ENCODE assay signal across 11 cellular contexts in genomic region chr7:151313857-151314256, GRCh38. TPM values are rescaled to one million over a fixed set of nuclear protein-coding genes. Genes with fewer than 3 reads are reported as not detected.
DNase-seq lines count a peak whose midpoint lies in the region; ATAC-seq, FAIRE-seq and TF ChIP-seq lines count a peak whose summit lies in the region.
"Had no signal": no experiment of that assay in that cellular context is flagged by ENCODE, and none has a peak within 500 bp of the region (broad histone marks: within the 10 kb centered on the region; RNA-seq: fewer than 3 reads in every experiment).

No MANE protein-coding gene starts in this region.

- peak; percentile 10 for DNase-seq in G401 (ENCODE audit: low spot score)
- DNase-seq in RKO (ENCODE audit: low spot score): peak; percentile 30
- DNase-seq in fibroblast of villous mesenchyme (ENCODE audit: low read depth): peak; percentile 12
- peak; percentile 14 for DNase-seq in pons (ENCODE audit: low spot score)
- DNase-seq in H54 (ENCODE audit: insufficient read length, low spot score): no peak
- no peak for DNase-seq in NCI-H1436 (lab: John Stamatoyannopoulos, UW)
- DNase-seq in COLO829 (ENCODE audit: low spot score): no peak
- DNase-seq: activated T-cell treated with anti-CD3 and anti-CD28 coated beads for 4 hours, NCI-H146 had no signal

- TF ChIP-seq POLR2A in H54 (IDR thresholded peaks at IDR 0.05; ENCODE audit: low read depth, low read length): no peak

- ATAC-seq in GM21529 (IDR thresholded peaks at IDR 0.05; ENCODE audit: unreplicated experiment): no peak

- no peak for TF ChIP-seq CTCF in fibroblast of villous mesenchyme (IDR thresholded peaks at IDR 0.05; ENCODE audit: insufficient read depth, low read depth, low read length)

- in situ Hi-C loops in G401 (cut with HindIII; ENCODE audit: low sequenced_read_pairs): no loop called here

- FAIRE-seq in H54 (lab: Jason Lieb, UNC): no peak

- H3K4me3 ChIP-seq in fibroblast of villous mesenchyme (ENCODE audit: low read depth, low read length): no peak overlapping the region
- H3K4me3 ChIP-seq: SJSA1 had no signal

RNA-seq across cellular contexts. Expression of gene NUB1, which starts 27.8 kb away (rescaled TPM):
- total RNA-seq in G401 (2014; rRNA removed; shearing (Covaris generic)): 41.8 and 59.0 TPM in 2 replicates
- total RNA-seq in fibroblast of villous mesenchyme: 38.7 and 51.0 TPM in 2 replicates

Comparison
In these comparisons a context has a peak if more than half of its experiments do, and no peak if none do; other contexts are left out.
1. DNase-seq: peak in G401 (single experiment), RKO (single experiment), fibroblast of villous mesenchyme (single experiment) and pons (single experiment); none in H54 (single experiment), NCI-H1436 (single experiment) and COLO829 (single experiment).